In genomic region chr11:10786451-10786850, GRCh38 we compare ENCODE assay signal across 22 cellular contexts.
"Had no signal": no experiment of that assay in that cellular context is flagged by ENCODE, and none has a peak within 500 bp of the region (broad histone marks: within the 10 kb centered on the region; RNA-seq: fewer than 3 reads in every experiment).

No MANE protein-coding gene starts in this region.

- H3K27ac Mint-ChIP-seq: effector memory CD8-positive, alpha-beta T cell; natural killer cell; neural progenitor cell; progenitor cell of endocrine pancreas had no signal

- H3K36me3 ChIP-seq: esophagus muscularis mucosa, gastrocnemius medialis, neural progenitor cell, pancreas, stomach, thoracic aorta, transverse colon had no signal

- DNase-seq: effector memory CD8-positive, alpha-beta T cell; gastrocnemius medialis; glutamatergic neuron; islet precursor cell; mammary epithelial cell; natural killer cell; nucleus accumbens; pancreas; right cardiac atrium; small intestine; stimulated activated CD4-positive, alpha-beta T cell treated with anti-CD3 and anti-CD28 coated beads, Interleukin-12 subunit alpha, Interleukin-12 subunit beta, amount 100 ng/mL, for 4 hours; stimulated activated naive CD4-positive, alpha-beta T cell; stomach; substantia nigra; transverse colon had no signal

- H3K4me3 Mint-ChIP-seq: dendritic cell treated with granulocyte-macrophage colony-stimulating factor and Interleukin-4, amounts not matched to agents 40 ng/mL and 50 ng/mL, for 4 days; effector memory CD8-positive, alpha-beta T cell; natural killer cell; neural progenitor cell had no signal

- ATAC-seq: effector memory CD8-positive, alpha-beta T cell; gastrocnemius medialis; left lobe of liver; pancreas; right cardiac atrium had no signal

- H3K9me3 ChIP-seq: esophagus muscularis mucosa, gastrocnemius medialis, pancreas, stomach, thoracic aorta, transverse colon had no signal

- H3K9me3 Mint-ChIP-seq: dendritic cell treated with granulocyte-macrophage colony-stimulating factor and Interleukin-4, amounts not matched to agents 40 ng/mL and 50 ng/mL, for 4 days; effector memory CD8-positive, alpha-beta T cell; natural killer cell; neural progenitor cell had no signal

- H3K4me1 Mint-ChIP-seq: natural killer cell had no signal

- H3K27me3 ChIP-seq: esophagus muscularis mucosa, gastrocnemius medialis, neural progenitor cell, pancreas, stomach, transverse colon had no signal

- H3K36me3 Mint-ChIP-seq: natural killer cell, neural progenitor cell had no signal

- H3K4me3 ChIP-seq: esophagus muscularis mucosa, gastrocnemius medialis, neural progenitor cell, pancreas, stomach, thoracic aorta, transverse colon had no signal

- H3K4me1 ChIP-seq: pancreas, stomach, transverse colon had no signal

- H3K27ac ChIP-seq: epithelial cell of prostate, esophagus muscularis mucosa, gastrocnemius medialis, neural progenitor cell, pancreas, stomach, thoracic aorta, transverse colon had no signal
